ENCODE assay signal across 21 cellular contexts in genomic region chr7:98598846-98599615, GRCh38. TPM values are rescaled to one million over a fixed set of nuclear protein-coding genes. Genes with fewer than 3 reads are reported as not detected.
"Had no signal": no experiment of that assay in that cellular context is flagged by ENCODE, and none has a peak within 500 bp of the region (broad histone marks: within the 10 kb centered on the region; RNA-seq: fewer than 3 reads in every experiment).

No MANE protein-coding gene starts in this region.

- H3K4me3 Mint-ChIP-seq: endodermal cell; nephron; stimulated activated naive B cell treated with anti-CD40 and anti-IgM and Interleukin-4, amounts not matched to agents 10 μg/mL and 1 μg/mL and 100 μg/mL, for 72 hours; type B pancreatic cell had no signal

- H3K27ac Mint-ChIP-seq: endodermal cell; nephron; progenitor cell of endocrine pancreas; stimulated activated naive B cell treated with anti-CD40 and anti-IgM and Interleukin-4, amounts not matched to agents 10 μg/mL and 1 μg/mL and 100 μg/mL, for 72 hours; type B pancreatic cell had no signal

- H3K4me1 ChIP-seq: foreskin keratinocyte, pancreas, spleen had no signal

- H3K36me3 Mint-ChIP-seq: stimulated activated naive B cell treated with anti-CD40 and anti-IgM and Interleukin-4, amounts not matched to agents 10 μg/mL and 1 μg/mL and 100 μg/mL, for 72 hours; type B pancreatic cell had no signal

- ATAC-seq: foreskin keratinocyte; left cardiac atrium; left ventricle myocardium superior; pancreas; right cardiac atrium; stimulated activated naive B cell treated with anti-CD40 and anti-IgM and Interleukin-4, amounts not matched to agents 10 μg/mL and 1 μg/mL and 100 μg/mL, for 72 hours had no signal

- H3K4me1 Mint-ChIP-seq: endodermal cell; nephron; stimulated activated naive B cell treated with anti-CD40 and anti-IgM and Interleukin-4, amounts not matched to agents 10 μg/mL and 1 μg/mL and 100 μg/mL, for 72 hours had no signal

- H3K9me3 Mint-ChIP-seq: endodermal cell; nephron; stimulated activated naive B cell treated with anti-CD40 and anti-IgM and Interleukin-4, amounts not matched to agents 10 μg/mL and 1 μg/mL and 100 μg/mL, for 72 hours; type B pancreatic cell had no signal

- H3K9me3 ChIP-seq: pancreas, spleen had no signal

- H3K36me3 ChIP-seq: pancreas, spleen had no signal

- H3K27me3 ChIP-seq: foreskin keratinocyte, pancreas had no signal

- H3K27ac ChIP-seq: coronary artery, foreskin keratinocyte, pancreas, spleen had no signal

- DNase-seq: effector CD4-positive, alpha-beta T cell; endodermal cell; erythroblast; foreskin keratinocyte; kidney; left cardiac atrium; left ventricle myocardium superior; mesenchymal stem cell; occipital lobe; pancreas; right cardiac atrium; spleen; stimulated activated CD4-positive, alpha-beta T cell treated with anti-CD3 and anti-CD28 coated beads, Interleukin-15, amount 100 ng/mL, for 24 hours; stimulated activated CD4-positive, alpha-beta T cell treated with anti-CD3 and anti-CD28 coated beads, Interleukin-2, amount 100 ng/mL, for 24 hours; stimulated activated CD4-positive, alpha-beta T cell treated with anti-CD3 and anti-CD28 coated beads, Interleukin-4, amount 100 ng/mL, for 4 hours; stimulated activated naive B cell treated with anti-CD40 and anti-IgM and Interleukin-4, amounts not matched to agents 10 μg/mL and 1 μg/mL and 100 μg/mL, for 72 hours had no signal

- H3K4me3 ChIP-seq: coronary artery, lung, pancreas, spleen had no signal

RNA-seq across cellular contexts. Expression of gene NPTX2, which starts 18.1 kb away (rescaled TPM):
- total RNA-seq: foreskin keratinocyte had no signal
- polyA plus RNA-seq: foreskin keratinocyte had no signal
